Comparison of ENCODE assay signal across 1 cellular context in genomic region chr11:111937859-111938258, GRCh38.
TF ChIP-seq lines count a peak whose summit lies in the region.

No MANE protein-coding gene starts in this region.

TF ChIP-seq in K562, 482 proteins besides CTCF, POLR2A, EP300 and RAD21:
- no peak for TF ChIP-seq ZNF695 (CRISPR knock-in tag; IDR thresholded peaks at IDR 0.05)
- no peak for TF ChIP-seq SNIP1 (IDR thresholded peaks at IDR 0.05; ENCODE audit: low read depth)
- no peak for TF ChIP-seq TRIM28 (IDR thresholded peaks at IDR 0.05)
- TF ChIP-seq JUN (IDR thresholded peaks at IDR 0.05; ENCODE audit: borderline replicate concordance, low read depth, low read length) = no peak
- no peak for TF ChIP-seq JUN (CRISPR knock-in tag; IDR thresholded peaks at IDR 0.05; ENCODE audit: borderline replicate concordance)
- TF ChIP-seq PPARD (CRISPR knock-in tag; IDR thresholded peaks at IDR 0.05) = no peak
- TF ChIP-seq PURB (CRISPR knock-in tag; IDR thresholded peaks at IDR 0.05; ENCODE audit: low read depth) = no peak
- no peak for TF ChIP-seq FOXJ2 (tag; IDR thresholded peaks at IDR 0.05)
- TF ChIP-seq CREB3 (tag; conservative IDR thresholded peaks at IDR 0.05; ENCODE audit: low read depth) = no peak
- no peak for TF ChIP-seq MECOM (CRISPR knock-in tag; IDR thresholded peaks at IDR 0.05)
- TF ChIP-seq GTF2A2 (tag; IDR thresholded peaks at IDR 0.05) = no peak
- no peak for TF ChIP-seq MCM2 (IDR thresholded peaks at IDR 0.05; ENCODE audit: low read depth)
- TF ChIP-seq XRCC5 (IDR thresholded peaks at IDR 0.05; ENCODE audit: low read depth, low read length) = no peak
- TF ChIP-seq CBX3 (IDR thresholded peaks at IDR 0.05; ENCODE audit: borderline replicate concordance in 1 of 2, low read length in 2 of 2) = no peak
- TF ChIP-seq ASH1L (IDR thresholded peaks at IDR 0.05; ENCODE audit: borderline replicate concordance, low read depth, partially characterized antibody) = no peak
- no peak for TF ChIP-seq RBM34 (IDR thresholded peaks at IDR 0.05; ENCODE audit: borderline replicate concordance, insufficient read depth, low read length)
- no peak for TF ChIP-seq ZBTB1 (CRISPR knock-in tag; IDR thresholded peaks at IDR 0.05; ENCODE audit: borderline replicate concordance, low read depth)
- no peak for TF ChIP-seq THRB (CRISPR knock-in tag; conservative IDR thresholded peaks at IDR 0.05)
- TF ChIP-seq C11orf30 (IDR thresholded peaks at IDR 0.05; ENCODE audit: low read depth) = no peak
- no peak for TF ChIP-seq RBM39 (optimal IDR thresholded peaks at IDR 0.05; ENCODE audit: low read depth, low read length)
- no peak for TF ChIP-seq YY1 (IDR thresholded peaks at IDR 0.05; ENCODE audit: borderline replicate concordance in 1 of 3, control insufficient read depth in 1 of 3, extremely low read depth in 1 of 3, insufficient read depth in 3 of 3, insufficient read length in 1 of 3, insufficient replicate concordance in 2 of 3, low read depth in 1 of 3, low read length in 2 of 3)
TF ChIP-seq in K562: peak in this region for 0.
